In the genomic region with DNA sequence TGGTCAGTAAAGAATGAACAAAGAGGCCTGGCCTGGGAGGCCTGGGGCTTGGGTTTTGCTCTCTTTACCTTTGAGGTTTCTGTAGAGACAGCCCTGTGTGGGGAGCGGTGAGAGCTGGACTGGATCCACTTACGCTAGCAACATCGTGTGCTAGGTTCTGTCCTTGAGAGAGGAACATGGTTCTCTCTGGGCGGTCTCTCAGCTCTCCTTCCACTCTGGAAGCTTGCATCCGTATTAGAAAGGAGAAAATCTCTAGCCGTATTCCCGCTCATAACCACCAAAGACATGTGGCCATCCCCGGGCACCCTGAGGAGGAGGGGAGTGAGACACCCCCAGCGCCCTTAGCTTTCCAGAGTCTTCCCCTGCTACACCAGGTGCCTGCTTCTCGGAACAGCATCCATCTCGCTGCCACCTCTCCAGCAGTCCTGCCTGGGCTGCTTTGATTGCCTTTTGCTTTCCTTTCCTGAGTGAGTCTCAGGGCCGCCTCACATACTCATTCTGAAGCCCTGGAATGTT, we compare ENCODE assay signal across 7 cellular contexts. TPM values are rescaled to one million over a fixed set of nuclear protein-coding genes. Genes with fewer than 3 reads are reported as not detected.
A peak's percentile ranks its signal among the peaks of the same experiment; 100 is the strongest.
DNase-seq lines count a peak whose midpoint lies in the region; ATAC-seq and TF ChIP-seq lines count a peak whose summit lies in the region.

No MANE protein-coding gene starts in this region.

- peak overlapping the region; percentile 66 for H3K27ac Mint-ChIP-seq in HFFc6
- peak overlapping the region; percentile 68 for H3K27ac Mint-ChIP-seq in activated T-helper 1 cell treated with anti-CD3 and anti-CD28 coated beads, Interleukin-12 subunit alpha, Interleukin-12 subunit beta, Interleukin-2, Interleukin-4 antibody, amounts not matched to agents 30 ng/mL and 10 ng/mL and 1 ng/mL, durations not matched to agents 14 hours and 24 hours and 36 hours
- peak overlapping the region; percentile 90 for H3K27ac Mint-ChIP-seq in stimulated activated naive B cell treated with anti-CD40 and anti-IgM and Interleukin-4, amounts not matched to agents 10 μg/mL and 1 μg/mL and 100 μg/mL, for 72 hours

- no peaks in the 10 kb centered on the region for H3K9me3 ChIP-seq in iPS-20b (ENCODE audit: insufficient read depth, low read depth, low read length)

- intact Hi-C loops in activated T-helper 1 cell treated with anti-CD3 and anti-CD28 coated beads, Interleukin-12 subunit alpha, Interleukin-12 subunit beta, Interleukin-2, Interleukin-4 antibody, amounts not matched to agents 30 ng/mL and 10 ng/mL and 1 ng/mL, durations not matched to agents 14 hours and 24 hours and 36 hours (cut with micrococcal nuclease) = no loop called here

- ATAC-seq in stimulated activated naive B cell treated with anti-CD40 and anti-IgM and Interleukin-4, amounts not matched to agents 10 μg/mL and 1 μg/mL and 100 μg/mL, for 72 hours (replicated peaks) = no peak
- no peak for ATAC-seq in GM18520 (IDR thresholded peaks at IDR 0.05; ENCODE audit: unreplicated experiment)

- peaks cover 44% of the 10 kb centered on the region for H3K4me1 Mint-ChIP-seq in HFFc6 (ENCODE audit: low read depth)
- H3K4me1 Mint-ChIP-seq in activated T-helper 1 cell treated with anti-CD3 and anti-CD28 coated beads, Interleukin-12 subunit alpha, Interleukin-12 subunit beta, Interleukin-2, Interleukin-4 antibody, amounts not matched to agents 30 ng/mL and 10 ng/mL and 1 ng/mL, durations not matched to agents 14 hours and 24 hours and 36 hours (ENCODE audit: low read depth) = peaks cover 52% of the 10 kb centered on the region
- H3K4me1 Mint-ChIP-seq in stimulated activated naive B cell treated with anti-CD40 and anti-IgM and Interleukin-4, amounts not matched to agents 10 μg/mL and 1 μg/mL and 100 μg/mL, for 72 hours = peaks cover 50 to 66% of the 10 kb centered on the region in 2 donors

- peak overlapping the region; percentile 86 for H3K4me3 ChIP-seq in iPS-20b (ENCODE audit: low read length)

- peaks cover 12% of the 10 kb centered on the region; the same call in 1 of the 2 replicates for H3K4me1 ChIP-seq in iPS-20b (ENCODE audit: insufficient read depth, low read length)

- no peak for TF ChIP-seq CTCF in HFFc6 (IDR thresholded peaks at IDR 0.05)

- H3K9ac ChIP-seq in iPS-20b (ENCODE audit: low read depth, low read length) = peak overlapping the region; percentile 80; the same call in 1 of the 2 replicates

- no peaks in the 10 kb centered on the region; the same call in 1 of the 2 replicates for H3K27me3 Mint-ChIP-seq in HFFc6 (ENCODE audit: insufficient read depth)
- peaks cover 8% of the 10 kb centered on the region for H3K27me3 Mint-ChIP-seq in activated T-helper 1 cell treated with anti-CD3 and anti-CD28 coated beads, Interleukin-12 subunit alpha, Interleukin-12 subunit beta, Interleukin-2, Interleukin-4 antibody, amounts not matched to agents 30 ng/mL and 10 ng/mL and 1 ng/mL, durations not matched to agents 14 hours and 24 hours and 36 hours (ENCODE audit: insufficient read depth)
- no peaks in the 10 kb centered on the region for H3K27me3 Mint-ChIP-seq in stimulated activated naive B cell treated with anti-CD40 and anti-IgM and Interleukin-4, amounts not matched to agents 10 μg/mL and 1 μg/mL and 100 μg/mL, for 72 hours

- no peak overlapping the region for H3K27ac ChIP-seq in iPS-20b (ENCODE audit: low read length)

- H3K36me3 ChIP-seq in iPS-20b (ENCODE audit: insufficient read depth, low read depth, low read length) = no peaks in the 10 kb centered on the region

- DNase-seq in HFFc6 = peak; percentile 12
- DNase-seq in activated T-helper 1 cell treated with anti-CD3 and anti-CD28 coated beads, Interleukin-12 subunit alpha, Interleukin-12 subunit beta, Interleukin-2, Interleukin-4 antibody, amounts not matched to agents 30 ng/mL and 10 ng/mL and 1 ng/mL, durations not matched to agents 14 hours and 24 hours and 36 hours (ENCODE audit: low spot score) = no peak
- DNase-seq in stimulated activated naive B cell treated with anti-CD40 and anti-IgM and Interleukin-4, amounts not matched to agents 10 μg/mL and 1 μg/mL and 100 μg/mL, for 72 hours = no peak
- no peak for DNase-seq in T-helper 9 cell
- no peak for DNase-seq in activated CD4-positive, CD25-positive, alpha-beta regulatory T cell (lab: John Stamatoyannopoulos, UW)

- no peaks in the 10 kb centered on the region; the same call in none of the 2 replicates for H3K36me3 Mint-ChIP-seq in HFFc6 (ENCODE audit: low read depth)
- peaks cover 10% of the 10 kb centered on the region for H3K36me3 Mint-ChIP-seq in activated T-helper 1 cell treated with anti-CD3 and anti-CD28 coated beads, Interleukin-12 subunit alpha, Interleukin-12 subunit beta, Interleukin-2, Interleukin-4 antibody, amounts not matched to agents 30 ng/mL and 10 ng/mL and 1 ng/mL, durations not matched to agents 14 hours and 24 hours and 36 hours (ENCODE audit: low read depth)
- H3K36me3 Mint-ChIP-seq in stimulated activated naive B cell treated with anti-CD40 and anti-IgM and Interleukin-4, amounts not matched to agents 10 μg/mL and 1 μg/mL and 100 μg/mL, for 72 hours = peaks cover 6 to 16% of the 10 kb centered on the region in 2 donors

- peaks cover 35% of the 10 kb centered on the region for H3K27me3 ChIP-seq in iPS-20b (ENCODE audit: insufficient read depth, low read length)

- H3K4me3 Mint-ChIP-seq in HFFc6 = peak overlapping the region; percentile 94
- H3K4me3 Mint-ChIP-seq in activated T-helper 1 cell treated with anti-CD3 and anti-CD28 coated beads, Interleukin-12 subunit alpha, Interleukin-12 subunit beta, Interleukin-2, Interleukin-4 antibody, amounts not matched to agents 30 ng/mL and 10 ng/mL and 1 ng/mL, durations not matched to agents 14 hours and 24 hours and 36 hours = peak overlapping the region; percentile 89
- peak overlapping the region; percentile 92 for H3K4me3 Mint-ChIP-seq in stimulated activated naive B cell treated with anti-CD40 and anti-IgM and Interleukin-4, amounts not matched to agents 10 μg/mL and 1 μg/mL and 100 μg/mL, for 72 hours

- no peaks in the 10 kb centered on the region for H3K9me3 Mint-ChIP-seq in HFFc6
- H3K9me3 Mint-ChIP-seq in activated T-helper 1 cell treated with anti-CD3 and anti-CD28 coated beads, Interleukin-12 subunit alpha, Interleukin-12 subunit beta, Interleukin-2, Interleukin-4 antibody, amounts not matched to agents 30 ng/mL and 10 ng/mL and 1 ng/mL, durations not matched to agents 14 hours and 24 hours and 36 hours = no peaks in the 10 kb centered on the region
- H3K9me3 Mint-ChIP-seq in stimulated activated naive B cell treated with anti-CD40 and anti-IgM and Interleukin-4, amounts not matched to agents 10 μg/mL and 1 μg/mL and 100 μg/mL, for 72 hours = no peaks in the 10 kb centered on the region

RNA-seq across cellular contexts. Expression of gene TADA2B, which starts 1.3 kb away (rescaled TPM):
- 10 to 100 TPM; 15.5 to 19.9 (median 17.9) TPM for total RNA-seq in HFFc6 (2021; fragmentation: NEBNext Ultra II Directional; extraction: Animal tissue kit (Norgen Biotek cat#: 25700))
- total RNA-seq in activated T-helper 1 cell treated with anti-CD3 and anti-CD28 coated beads, Interleukin-12 subunit alpha, Interleukin-12 subunit beta, Interleukin-2, Interleukin-4 antibody, amounts not matched to agents 30 ng/mL and 10 ng/mL and 1 ng/mL, durations not matched to agents 14 hours and 24 hours and 36 hours = 15.2 and 16.8 TPM in 2 replicates

RNA-seq across cellular contexts. Expression of gene GRPEL1, which starts 23.4 kb away (rescaled TPM):
- total RNA-seq in HFFc6 (2021; fragmentation: NEBNext Ultra II Directional; extraction: Animal tissue kit (Norgen Biotek cat#: 25700)) = 10 to 100 TPM; 43.1 to 62.1 (median 45.3) TPM
- 106 and 115 TPM in 2 replicates for total RNA-seq in activated T-helper 1 cell treated with anti-CD3 and anti-CD28 coated beads, Interleukin-12 subunit alpha, Interleukin-12 subunit beta, Interleukin-2, Interleukin-4 antibody, amounts not matched to agents 30 ng/mL and 10 ng/mL and 1 ng/mL, durations not matched to agents 14 hours and 24 hours and 36 hours
